11 cellular contexts compared by ENCODE assay signal in genomic region chrX:143634701-143635442, GRCh38. TPM values are rescaled to one million over a fixed set of nuclear protein-coding genes. Genes with fewer than 3 reads are reported as not detected.
DNase-seq lines count a peak whose midpoint lies in the region; ATAC-seq, FAIRE-seq and TF ChIP-seq lines count a peak whose summit lies in the region.
"Had no signal": no experiment of that assay in that cellular context is flagged by ENCODE, and none has a peak within 500 bp of the region (broad histone marks: within the 10 kb centered on the region; RNA-seq: fewer than 3 reads in every experiment).

No MANE protein-coding gene starts in this region.

- TF ChIP-seq CTCF in esophagus squamous epithelium (IDR thresholded peaks at IDR 0.05) (no peak), nephron (IDR thresholded peaks at IDR 0.05; ENCODE audit: unreplicated experiment in 3 of 3) (no peak)

- H3K27me3 ChIP-seq in esophagus squamous epithelium: peaks cover 0 to 44% (median 2%) of the 10 kb centered on the region in 4 donors

- DNase-seq in NCI-H82 (lab: John Stamatoyannopoulos, UW) (peak; percentile 28), NCI-H82 treated with DMSO at 0.1 percent for 48 hours (lab: John Stamatoyannopoulos, UW; ENCODE audit: unreplicated experiment) (no peak), esophagus squamous epithelium (lab: John Stamatoyannopoulos, UW) (no peak), urothelium cell line (ENCODE audit: low spot score) (peak; percentile 38), mesenteric fat pad (ENCODE audit: low spot score) (no peak)
- no peak for DNase-seq in activated CD4-positive, CD25-positive, alpha-beta regulatory T cell treated with anti-CD3 and anti-CD28 coated beads, Interleukin-2, amount 50 U/mL, for 72 hours
- no peak for DNase-seq in stimulated activated naive B cell treated with anti-CD40 and anti-IgM and Interleukin-4, amounts not matched to agents 10 μg/mL and 1 μg/mL and 100 μg/mL, for 72 hours
- DNase-seq: NCI-H187, T-helper 9 cell had no signal

- ATAC-seq in stimulated activated naive B cell treated with anti-CD40 and anti-IgM and Interleukin-4, amounts not matched to agents 10 μg/mL and 1 μg/mL and 100 μg/mL, for 72 hours (replicated peaks): no peak
- ATAC-seq: left lobe of liver had no signal

- no peak overlapping the region for H3K27ac ChIP-seq in esophagus squamous epithelium

- no peaks in the 10 kb centered on the region for H3K36me3 ChIP-seq in esophagus squamous epithelium

- peak overlapping the region; percentile 23 to 61 (median 34) for H3K4me3 ChIP-seq in esophagus squamous epithelium

- 48% methylated on average over 14 of the region's 66 CpGs; no CpG with 5 or more reads in 1 of the 2 donors for WGBS in esophagus squamous epithelium, 2 donors

- peaks cover 9% of the 10 kb centered on the region for H3K9me3 Mint-ChIP-seq in nephron
- H3K9me3 Mint-ChIP-seq in stimulated activated naive B cell treated with anti-CD40 and anti-IgM and Interleukin-4, amounts not matched to agents 10 μg/mL and 1 μg/mL and 100 μg/mL, for 72 hours: peaks cover 0 to 12% of the 10 kb centered on the region in 2 donors

- peak overlapping the region; percentile 91 to 92 (median 92) for H3K27ac Mint-ChIP-seq in nephron
- no peak overlapping the region for H3K27ac Mint-ChIP-seq in stimulated activated naive B cell treated with anti-CD40 and anti-IgM and Interleukin-4, amounts not matched to agents 10 μg/mL and 1 μg/mL and 100 μg/mL, for 72 hours

- no peak for FAIRE-seq in urothelium cell line (lab: Jason Lieb, UNC)

- no peak for TF ChIP-seq POLR2A in esophagus squamous epithelium (IDR thresholded peaks at IDR 0.05)

- H3K4me1 Mint-ChIP-seq in nephron: peaks cover 5% of the 10 kb centered on the region
- peaks cover 0 to 2% of the 10 kb centered on the region in 2 donors for H3K4me1 Mint-ChIP-seq in stimulated activated naive B cell treated with anti-CD40 and anti-IgM and Interleukin-4, amounts not matched to agents 10 μg/mL and 1 μg/mL and 100 μg/mL, for 72 hours

- H3K4me1 ChIP-seq in esophagus squamous epithelium: no peaks in the 10 kb centered on the region

- intact Hi-C loops in esophagus squamous epithelium (cut with DNase I): no loop called here

- peak overlapping the region; percentile 86 to 97 (median 95) for H3K4me3 Mint-ChIP-seq in nephron
- H3K4me3 Mint-ChIP-seq in stimulated activated naive B cell treated with anti-CD40 and anti-IgM and Interleukin-4, amounts not matched to agents 10 μg/mL and 1 μg/mL and 100 μg/mL, for 72 hours: peak overlapping the region in 1 of 2 donors; percentile 39

- H3K36me3 Mint-ChIP-seq in nephron (ENCODE audit: low read depth): peaks cover 3% of the 10 kb centered on the region
- peaks cover 2 to 12% of the 10 kb centered on the region in 2 donors for H3K36me3 Mint-ChIP-seq in stimulated activated naive B cell treated with anti-CD40 and anti-IgM and Interleukin-4, amounts not matched to agents 10 μg/mL and 1 μg/mL and 100 μg/mL, for 72 hours

- peaks cover 7% of the 10 kb centered on the region for H3K27me3 Mint-ChIP-seq in nephron (ENCODE audit: low read depth)
- H3K27me3 Mint-ChIP-seq in stimulated activated naive B cell treated with anti-CD40 and anti-IgM and Interleukin-4, amounts not matched to agents 10 μg/mL and 1 μg/mL and 100 μg/mL, for 72 hours: peaks cover 24 to 31% of the 10 kb centered on the region in 2 donors

- H3K9me3 ChIP-seq in esophagus squamous epithelium: no peaks in the 10 kb centered on the region

RNA-seq across cellular contexts. Expression of gene SLITRK4, which starts 1.0 kb away (rescaled TPM):
- total RNA-seq in esophagus squamous epithelium (1 to 10 TPM in 2 of 4 donors, under 1 TPM in 2; 0.40 to 2.8 (median 0.97) TPM), mesenteric fat pad (1.5 TPM)
- total RNA-seq: left lobe of liver had no signal

Comparison
In these comparisons a context has a peak if more than half of its experiments do, and no peak if none do; other contexts are left out.
1. DNase-seq: peak in NCI-H82 (single experiment) and urothelium cell line (single experiment); none in NCI-H82 treated with DMSO at 0.1 percent for 48 hours (single experiment), esophagus squamous epithelium (single experiment), activated CD4-positive, CD25-positive, alpha-beta regulatory T cell treated with anti-CD3 and anti-CD28 coated beads, Interleukin-2, amount 50 U/mL, for 72 hours (single experiment), mesenteric fat pad (single experiment) and stimulated activated naive B cell treated with anti-CD40 and anti-IgM and Interleukin-4, amounts not matched to agents 10 μg/mL and 1 μg/mL and 100 μg/mL, for 72 hours (single experiment).